In genomic region chr4:1603413-1604135, GRCh38 we compare ENCODE assay signal across 1 cellular context.
TF ChIP-seq lines count a peak whose summit lies in the region.

No MANE protein-coding gene starts in this region.

TF ChIP-seq in HepG2, 621 proteins besides CTCF, POLR2A, EP300 and RAD21 (continued from another document):
- TF ChIP-seq ZBTB46 (CRISPR knock-in tag; IDR thresholded peaks at IDR 0.05; ENCODE audit: borderline replicate concordance) (no peak), E2F5 (CRISPR knock-in tag; conservative IDR thresholded peaks at IDR 0.05) (no peak), CENPX (CRISPR knock-in tag; IDR thresholded peaks at IDR 0.05) (no peak), ZNF512 (CRISPR knock-in tag; IDR thresholded peaks at IDR 0.05) (no peak), PRDM15 (CRISPR knock-in tag; IDR thresholded peaks at IDR 0.05) (no peak), ZNF589 (CRISPR knock-in tag; conservative IDR thresholded peaks at IDR 0.05) (no peak), TBL1XR1 (IDR thresholded peaks at IDR 0.05; ENCODE audit: borderline replicate concordance, low read length, partially characterized antibody) (no peak)
TF ChIP-seq in HepG2: peak in this region for 0.
